In genomic region chr1:8171751-8172464, GRCh38 we compare ENCODE assay signal across 1 cellular context.
TF ChIP-seq lines count a peak whose summit lies in the region.

No MANE protein-coding gene starts in this region.

TF ChIP-seq in HepG2, 621 proteins besides CTCF, POLR2A, EP300 and RAD21:
- no peak for TF ChIP-seq ZNF280D (CRISPR knock-in tag; IDR thresholded peaks at IDR 0.05)
- no peak for TF ChIP-seq HNF4G (IDR thresholded peaks at IDR 0.05; ENCODE audit: borderline replicate concordance, low read depth, low read length)
- TF ChIP-seq HNF4G (CRISPR knock-in tag; IDR thresholded peaks at IDR 0.05; ENCODE audit: borderline replicate concordance, low read depth) = no peak
- peak; percentile 54; the same call in 1 of the 2 replicates for TF ChIP-seq ZMYM3 (CRISPR knock-in tag; IDR thresholded peaks at IDR 0.05)
